22 cellular contexts compared by ENCODE assay signal in genomic region chr11:75427181-75427580, GRCh38.
"Had no signal": no experiment of that assay in that cellular context is flagged by ENCODE, and none has a peak within 500 bp of the region (broad histone marks: within the 10 kb centered on the region; RNA-seq: fewer than 3 reads in every experiment).

No MANE protein-coding gene starts in this region.

- H3K4me3 Mint-ChIP-seq: mesothelial cell of epicardium; natural killer cell treated with Interleukin-12 subunit alpha and Interleukin-12 subunit beta and Interleukin-15 and Interleukin-18, amount 100 ng/mL, for 72 hours had no signal

- H3K4me1 ChIP-seq: parathyroid adenoma had no signal

- H3K36me3 Mint-ChIP-seq: natural killer cell treated with Interleukin-12 subunit alpha and Interleukin-12 subunit beta and Interleukin-15 and Interleukin-18, amount 100 ng/mL, for 72 hours had no signal

- H2AFZ ChIP-seq: parathyroid adenoma had no signal

- H3K36me3 ChIP-seq: right atrium auricular region, uterus had no signal

- H3K9ac ChIP-seq: parathyroid adenoma had no signal

- DNase-seq: hypothalamus; immature natural killer cell; kidney; left colon; left lung; mesendoderm; naive thymus-derived CD4-positive, alpha-beta T cell; nucleus accumbens; stimulated activated CD4-positive, alpha-beta T cell treated with anti-CD3 and anti-CD28 coated beads, Interleukin-4, amount 100 ng/mL, for 24 hours; stimulated activated naive CD4-positive, alpha-beta T cell; uterus had no signal

- H3K27ac ChIP-seq: left lung, parathyroid adenoma, right atrium auricular region, suprapubic skin, uterus had no signal

- H3K9me3 ChIP-seq: suprapubic skin, uterus had no signal

- H3K9me3 Mint-ChIP-seq: natural killer cell treated with Interleukin-12 subunit alpha and Interleukin-12 subunit beta and Interleukin-15 and Interleukin-18, amount 100 ng/mL, for 72 hours had no signal

- H3K4me3 ChIP-seq: left lung, lung, skin epidermis, suprapubic skin had no signal

- ATAC-seq: left colon; left lung; naive thymus-derived CD4-positive, alpha-beta T cell; natural killer cell treated with Interleukin-12 subunit alpha and Interleukin-12 subunit beta and Interleukin-15 and Interleukin-18, amount 100 ng/mL, for 72 hours; sciatic nerve; stimulated activated effector memory CD8-positive, alpha-beta T cell treated with anti-CD3 and anti-CD28 coated beads, Interleukin-12 subunit alpha, Interleukin-12 subunit beta, amount 100 ng/mL, for 72 hours had no signal

- H3K27ac Mint-ChIP-seq: mesothelial cell of epicardium; natural killer cell treated with Interleukin-12 subunit alpha and Interleukin-12 subunit beta and Interleukin-15 and Interleukin-18, amount 100 ng/mL, for 72 hours; progenitor cell of endocrine pancreas; stimulated activated effector memory CD8-positive, alpha-beta T cell treated with anti-CD3 and anti-CD28 coated beads, Interleukin-12 subunit alpha, Interleukin-12 subunit beta, amount 100 ng/mL, for 72 hours; stimulated activated naive CD8-positive, alpha-beta T cell treated with anti-CD3 and anti-CD28 coated beads, Interleukin-15, Interleukin-2, amounts not matched to agents 100 ng/mL and 50 ng/mL, for 24 hours had no signal
